ENCODE assay signal across 1 cellular context in genomic region chr5:52787600-52788504, GRCh38.
TF ChIP-seq lines count a peak whose summit lies in the region.

TSS of gene ITGA1 (plus strand) at chr5:52787916. CDS start at chr5:52788354, 438 bp downstream.
TSS of gene PELO (plus strand) at chr5:52787916. CDS start at chr5:52800395, 12,479 bp downstream.

TF ChIP-seq in HepG2, 621 proteins besides CTCF, POLR2A, EP300 and RAD21 (continued from another document and continues in another):
- TF ChIP-seq MLX (CRISPR knock-in tag; IDR thresholded peaks at IDR 0.05) (0 out of 2 replicates have a peak, but pooled peaks have one; percentile 48), BHLHE40 (IDR thresholded peaks at IDR 0.05; ENCODE audit: low read length) (no peak), ZNF326 (CRISPR knock-in tag; IDR thresholded peaks at IDR 0.05; ENCODE audit: borderline replicate concordance) (no peak), ARID5B (CRISPR knock-in tag; IDR thresholded peaks at IDR 0.05) (peak; percentile 46; the same call in 1 of the 2 replicates), SMAD3 (CRISPR knock-in tag; IDR thresholded peaks at IDR 0.05) (no peak), ZSCAN21 (CRISPR knock-in tag; IDR thresholded peaks at IDR 0.05; ENCODE audit: borderline replicate concordance) (peak; percentile 75; the same call in 1 of the 2 replicates), ZNF570 (CRISPR knock-in tag; IDR thresholded peaks at IDR 0.05; ENCODE audit: borderline replicate concordance) (no peak), ARNT (IDR thresholded peaks at IDR 0.05) (no peak), HDAC1 (CRISPR knock-in tag; IDR thresholded peaks at IDR 0.05) (peak; percentile 92), FOXM1 (CRISPR knock-in tag; IDR thresholded peaks at IDR 0.05) (no peak), FOXO4 (CRISPR knock-in tag; conservative IDR thresholded peaks at IDR 0.05) (no peak), POLR2AphosphoS2 (IDR thresholded peaks at IDR 0.05; ENCODE audit: low read depth, low read length) (no peak), RCOR2 (CRISPR knock-in tag; IDR thresholded peaks at IDR 0.05) (0 out of 2 replicates have a peak, but pooled peaks have one; percentile 16), E2F2 (CRISPR knock-in tag; IDR thresholded peaks at IDR 0.05; ENCODE audit: borderline replicate concordance) (0 out of 2 replicates have a peak, but pooled peaks have one; percentile 10), GPBP1L1 (CRISPR knock-in tag; IDR thresholded peaks at IDR 0.05) (no peak), ZNF264 (CRISPR knock-in tag; IDR thresholded peaks at IDR 0.05) (no peak), ZBTB1 (CRISPR knock-in tag; IDR thresholded peaks at IDR 0.05; ENCODE audit: borderline replicate concordance) (no peak), GZF1 (CRISPR knock-in tag; IDR thresholded peaks at IDR 0.05) (peak; percentile 67; the same call in 1 of the 2 replicates), NR3C1 (CRISPR knock-in tag; IDR thresholded peaks at IDR 0.05) (no peak), FIP1L1 (IDR thresholded peaks at IDR 0.05; ENCODE audit: borderline replicate concordance, insufficient read depth, low read depth, low read length) (no peak), NBN (conservative IDR thresholded peaks at IDR 0.05) (no peak), MEIS2 (CRISPR knock-in tag; IDR thresholded peaks at IDR 0.05) (no peak), NCOA1 (CRISPR knock-in tag; IDR thresholded peaks at IDR 0.05) (peak; percentile 85), GATAD1 (CRISPR knock-in tag; IDR thresholded peaks at IDR 0.05) (no peak; the same call in 1 of the 2 replicates), ZBTB40 (IDR thresholded peaks at IDR 0.05) (no peak), ZBTB40 (CRISPR knock-in tag; IDR thresholded peaks at IDR 0.05) (peak; percentile 85; the same call in 1 of the 2 replicates), TGIF2 (CRISPR knock-in tag; IDR thresholded peaks at IDR 0.05) (no peak; the same call in 1 of the 2 replicates), MBD4 (IDR thresholded peaks at IDR 0.05; ENCODE audit: borderline replicate concordance, low read length) (no peak), SETDB1 (CRISPR knock-in tag; IDR thresholded peaks at IDR 0.05; ENCODE audit: borderline replicate concordance) (no peak), ZNF567 (CRISPR knock-in tag; IDR thresholded peaks at IDR 0.05; ENCODE audit: borderline replicate concordance) (peak; percentile 84; the same call in 1 of the 2 replicates), TARDBP (CRISPR knock-in tag; IDR thresholded peaks at IDR 0.05) (peak; percentile 15; the same call in 1 of the 2 replicates), ZBED4 (CRISPR knock-in tag; IDR thresholded peaks at IDR 0.05; ENCODE audit: borderline replicate concordance) (0 out of 2 replicates have a peak, but pooled peaks have one; percentile 33), TEAD2 (CRISPR knock-in tag; IDR thresholded peaks at IDR 0.05) (no peak), MTF2 (CRISPR knock-in tag; IDR thresholded peaks at IDR 0.05; ENCODE audit: borderline replicate concordance) (peak; percentile 93), HNF1B (CRISPR knock-in tag; IDR thresholded peaks at IDR 0.05) (peak; percentile 57)
